Comparison of ENCODE assay signal across 8 cellular contexts in the genomic region with DNA sequence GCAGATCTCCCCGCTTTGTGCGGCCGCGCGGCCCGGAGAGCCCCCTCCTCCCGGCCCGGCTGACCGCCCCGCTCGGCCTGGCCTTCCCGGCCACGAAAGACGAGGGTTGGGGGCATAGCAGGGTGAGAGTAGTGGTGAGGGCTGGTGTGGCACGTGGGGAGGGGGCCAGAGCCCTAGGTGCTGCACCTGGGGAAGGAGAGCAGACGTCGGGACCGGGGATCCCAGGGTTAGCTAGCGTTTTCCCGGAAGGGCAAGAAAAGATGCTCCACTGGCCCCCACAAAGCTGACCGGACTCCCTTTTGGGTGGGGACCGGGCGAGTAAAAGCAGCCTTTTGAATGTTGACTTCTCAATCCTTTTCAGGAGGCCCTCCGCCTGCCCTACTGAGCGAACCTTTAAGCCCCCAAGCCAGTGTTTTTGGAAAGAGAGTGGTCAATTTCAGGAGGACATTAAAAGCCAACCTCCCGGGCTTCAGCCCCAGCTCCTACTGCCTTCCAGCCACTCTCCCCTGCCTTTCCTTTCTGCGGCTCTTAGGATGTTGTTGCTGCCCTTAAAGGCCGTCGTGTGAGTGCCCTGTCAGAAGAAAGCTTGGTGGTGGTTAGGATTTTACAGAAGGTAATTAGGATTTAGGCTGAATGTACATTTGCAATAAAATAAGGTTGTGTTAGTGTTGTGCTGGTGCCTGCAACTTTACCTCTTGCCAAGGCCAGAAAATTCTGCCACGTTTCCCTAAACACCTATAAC. TPM values are rescaled to one million over a fixed set of nuclear protein-coding genes. Genes with fewer than 3 reads are reported as not detected.
DNase-seq lines count a peak whose midpoint lies in the region; ATAC-seq and TF ChIP-seq lines count a peak whose summit lies in the region.

No MANE protein-coding gene starts in this region.

- H2BK15ac ChIP-seq in mesendoderm (replicated peaks; ENCODE audit: low read depth), result no peak overlapping the region

- H3K9me3 ChIP-seq in cardiac muscle cell (ENCODE audit: low read depth), result no peaks in the 10 kb centered on the region
- H3K9me3 ChIP-seq in uterus, result no peaks in the 10 kb centered on the region

- H2AK5ac ChIP-seq in mesendoderm (ENCODE audit: low read length), result no peak overlapping the region

- peaks cover 26% of the 10 kb centered on the region for H3K4me1 ChIP-seq in cardiac muscle cell (ENCODE audit: low read depth)
- no peaks in the 10 kb centered on the region for H3K4me1 ChIP-seq in mesendoderm (ENCODE audit: control insufficient read depth, low read depth, low read length)
- H3K4me1 ChIP-seq in uterus, result no peaks in the 10 kb centered on the region

- TF ChIP-seq CTCF in cardiac muscle cell (IDR thresholded peaks at IDR 0.05; ENCODE audit: low read depth, low read length) (no peak), MCF 10A (IDR thresholded peaks at IDR 0.05; ENCODE audit: unreplicated experiment) (no peak), uterus (IDR thresholded peaks at IDR 0.05) (peak in 1 of 4 experiments; percentile 2)

- ATAC-seq in left ventricle myocardium superior (no peak), GM18907 (IDR thresholded peaks at IDR 0.05; ENCODE audit: unreplicated experiment) (no peak)

- H3K9ac ChIP-seq in mesendoderm (ENCODE audit: low read length), result peak overlapping the region; percentile 84

- DNase-seq in cardiac muscle cell (ENCODE audit: low read depth in 1 of 2, low spot score in 1 of 2) (peak in 1 of 2 donors; percentile 23), left ventricle myocardium superior (no peak), MCF 10A (ENCODE audit: unreplicated experiment) (no peak), mesendoderm (no peak), uterus (peak in 1 of 2 donors; percentile 43), Kasumi-1 (lab: John Stamatoyannopoulos, UW) (no peak), epidermal melanocyte (ENCODE audit: insufficient read length, low spot score) (no peak)

- H3K27ac ChIP-seq in cardiac muscle cell (peak overlapping the region; percentile 62), mesendoderm (ENCODE audit: low read depth, low read length) (peak overlapping the region; percentile 6), uterus (peak overlapping the region; percentile 95 to 99)

- H3K36me3 Mint-ChIP-seq in MCF 10A (ENCODE audit: insufficient read depth, unreplicated experiment), result no peaks in the 10 kb centered on the region

- H3K27me3 ChIP-seq in cardiac muscle cell (peaks cover 21% of the 10 kb centered on the region), mesendoderm (ENCODE audit: insufficient read depth, low read length, poor library complexity) (peaks cover 10% of the 10 kb centered on the region), uterus (no peaks in the 10 kb centered on the region)

- peak overlapping the region; percentile 39 for H3K27ac Mint-ChIP-seq in MCF 10A (ENCODE audit: low read depth, unreplicated experiment)

- no CpG with 5 or more reads among the region's 30 CpGs for WGBS in mesendoderm (ENCODE audit: extremely low coverage, insufficient coverage, low lambda C conversion rate)

- peak overlapping the region; percentile 1 for H3K18ac ChIP-seq in mesendoderm (ENCODE audit: low read length)

- H3K79me1 ChIP-seq in mesendoderm (ENCODE audit: low read length), result no peaks in the 10 kb centered on the region

- no peak overlapping the region for H4K8ac ChIP-seq in mesendoderm (ENCODE audit: low read depth, low read length)

- POLR2A ChIA-PET in MCF 10A (lab: Yijun Ruan, JAX), result interaction anchor here (0.7 to 2.3 kb wide), 2 partner anchors 12 to 80 kb away, joined by 3 to 24 read pairs; no protein-coding TSS in a partner anchor

- no peak overlapping the region for H2BK120ac ChIP-seq in mesendoderm (ENCODE audit: low read depth, low read length)

- peak overlapping the region; percentile 76 for H3K4me3 Mint-ChIP-seq in MCF 10A (ENCODE audit: unreplicated experiment)

- H3K56ac ChIP-seq in mesendoderm (ENCODE audit: low read length), result peak overlapping the region; percentile 91

- H3K4me2 ChIP-seq in mesendoderm (ENCODE audit: low read length), result peak overlapping the region; percentile 90

- intact Hi-C loops in left ventricle myocardium superior (cut with micrococcal nuclease) (no loop called here), MCF 10A (cut with micrococcal nuclease) (loop anchor here (2.0 kb wide), 1 partner anchor 356 kb away; no protein-coding TSS in a partner anchor), uterus (cut with DNase I; ENCODE audit: low total_unique reads) (no loop called here)

- H3K27me3 Mint-ChIP-seq in MCF 10A (ENCODE audit: insufficient read depth, unreplicated experiment), result peaks cover 24% of the 10 kb centered on the region

- no peaks in the 10 kb centered on the region for H3K79me2 ChIP-seq in mesendoderm (ENCODE audit: control insufficient read depth, insufficient read depth, low read length)

- H3K36me3 ChIP-seq in cardiac muscle cell (no peaks in the 10 kb centered on the region), mesendoderm (ENCODE audit: control insufficient read depth, insufficient read depth, low read length) (no peaks in the 10 kb centered on the region), uterus (no peaks in the 10 kb centered on the region)

- no peak for TF ChIP-seq POLR2A in uterus (IDR thresholded peaks at IDR 0.05)

- H3K4ac ChIP-seq in mesendoderm (ENCODE audit: low read depth, low read length), result no peak overlapping the region

- peak overlapping the region; percentile 87 for H3K4me3 ChIP-seq in cardiac muscle cell
- peak overlapping the region; percentile 56 for H3K4me3 ChIP-seq in mesendoderm (ENCODE audit: low read length)
- peak overlapping the region; percentile 56 to 97 for H3K4me3 ChIP-seq in uterus

- H3K9me3 Mint-ChIP-seq in MCF 10A (ENCODE audit: unreplicated experiment), result no peaks in the 10 kb centered on the region

- BruUV-seq in MCF 10A (replicated peaks; lab: Mats Ljungman, UMichigan), result no TSS peak

- peaks cover 13% of the 10 kb centered on the region for H3K4me1 Mint-ChIP-seq in MCF 10A (ENCODE audit: insufficient read depth, unreplicated experiment)

- no peak overlapping the region for H4K5ac ChIP-seq in mesendoderm (ENCODE audit: low read length)

- H3K23ac ChIP-seq in mesendoderm (ENCODE audit: low read length), result peak overlapping the region; percentile 76

- no peak overlapping the region for H2BK5ac ChIP-seq in mesendoderm (ENCODE audit: low read length)

- CTCF ChIA-PET in MCF 10A (lab: Yijun Ruan, JAX), result interaction anchor here (0.6 to 2.1 kb wide), 5 partner anchors 12 to 210 kb away, joined by 3 to 10 read pairs (median 4); no protein-coding TSS in a partner anchor

RNA-seq across cellular contexts. Expression of gene BACH2, which starts 0.7 kb away (rescaled TPM):
- total RNA-seq in cardiac muscle cell (3.2 and 5.6 TPM in 2 replicates), left ventricle myocardium superior (1.5 TPM), MCF 10A (2022) (7.5 and 9.9 TPM in 2 replicates), uterus (10 to 100 TPM in 2 of 4 donors, 1 to 10 TPM in 2; 1.3 to 15.0 (median 9.7) TPM)
- polyA plus RNA-seq in cardiac muscle cell, result 4.6 and 5.4 TPM in 2 replicates
- polyA plus RNA-seq in mesendoderm (2013, experiment 1 of 2), result 1.8 TPM
- 2.1 TPM for polyA plus RNA-seq in mesendoderm (2013, experiment 2 of 2)

Comparison
In these comparisons a context has a peak if more than half of its experiments do, and no peak if none do; other contexts are left out.
1. H3K27ac ChIP-seq: peak in every context shown above with its lines; median percentile 97 in uterus; 62 in cardiac muscle cell; 6 in mesendoderm.